1 cellular context compared by ENCODE assay signal in genomic region chr6:28981833-28982475, GRCh38.
TF ChIP-seq lines count a peak whose summit lies in the region.

No MANE protein-coding gene starts in this region.

TF ChIP-seq in A549, 52 proteins besides CTCF, POLR2A, EP300 and RAD21 (continued from another document):
- TF ChIP-seq PBX3 (IDR thresholded peaks at IDR 0.05) (no peak), SREBF2 (IDR thresholded peaks at IDR 0.05) (peak; percentile 72), MAFK (IDR thresholded peaks at IDR 0.05; ENCODE audit: partially characterized antibody) (peak; percentile 70), JUN (IDR thresholded peaks at IDR 0.05) (0 out of 5 replicates have a peak, but pooled peaks of 1 of the 2 experiments have one; percentile 15)
- TF ChIP-seq, protein P1, sequence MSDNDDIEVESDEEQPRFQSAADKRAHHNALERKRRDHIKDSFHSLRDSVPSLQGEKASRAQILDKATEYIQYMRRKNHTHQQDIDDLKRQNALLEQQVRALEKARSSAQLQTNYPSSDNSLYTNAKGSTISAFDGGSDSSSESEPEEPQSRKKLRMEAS (IDR thresholded peaks at IDR 0.05) = 0 out of 2 replicates have a peak, but pooled peaks have one; percentile 11
- TF ChIP-seq, protein P2, sequence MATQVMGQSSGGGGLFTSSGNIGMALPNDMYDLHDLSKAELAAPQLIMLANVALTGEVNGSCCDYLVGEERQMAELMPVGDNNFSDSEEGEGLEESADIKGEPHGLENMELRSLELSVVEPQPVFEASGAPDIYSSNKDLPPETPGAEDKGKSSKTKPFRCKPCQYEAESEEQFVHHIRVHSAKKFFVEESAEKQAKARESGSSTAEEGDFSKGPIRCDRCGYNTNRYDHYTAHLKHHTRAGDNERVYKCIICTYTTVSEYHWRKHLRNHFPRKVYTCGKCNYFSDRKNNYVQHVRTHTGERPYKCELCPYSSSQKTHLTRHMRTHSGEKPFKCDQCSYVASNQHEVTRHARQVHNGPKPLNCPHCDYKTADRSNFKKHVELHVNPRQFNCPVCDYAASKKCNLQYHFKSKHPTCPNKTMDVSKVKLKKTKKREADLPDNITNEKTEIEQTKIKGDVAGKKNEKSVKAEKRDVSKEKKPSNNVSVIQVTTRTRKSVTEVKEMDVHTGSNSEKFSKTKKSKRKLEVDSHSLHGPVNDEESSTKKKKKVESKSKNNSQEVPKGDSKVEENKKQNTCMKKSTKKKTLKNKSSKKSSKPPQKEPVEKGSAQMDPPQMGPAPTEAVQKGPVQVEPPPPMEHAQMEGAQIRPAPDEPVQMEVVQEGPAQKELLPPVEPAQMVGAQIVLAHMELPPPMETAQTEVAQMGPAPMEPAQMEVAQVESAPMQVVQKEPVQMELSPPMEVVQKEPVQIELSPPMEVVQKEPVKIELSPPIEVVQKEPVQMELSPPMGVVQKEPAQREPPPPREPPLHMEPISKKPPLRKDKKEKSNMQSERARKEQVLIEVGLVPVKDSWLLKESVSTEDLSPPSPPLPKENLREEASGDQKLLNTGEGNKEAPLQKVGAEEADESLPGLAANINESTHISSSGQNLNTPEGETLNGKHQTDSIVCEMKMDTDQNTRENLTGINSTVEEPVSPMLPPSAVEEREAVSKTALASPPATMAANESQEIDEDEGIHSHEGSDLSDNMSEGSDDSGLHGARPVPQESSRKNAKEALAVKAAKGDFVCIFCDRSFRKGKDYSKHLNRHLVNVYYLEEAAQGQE (IDR thresholded peaks at IDR 0.05) = no peak
- TF ChIP-seq, protein P3, sequence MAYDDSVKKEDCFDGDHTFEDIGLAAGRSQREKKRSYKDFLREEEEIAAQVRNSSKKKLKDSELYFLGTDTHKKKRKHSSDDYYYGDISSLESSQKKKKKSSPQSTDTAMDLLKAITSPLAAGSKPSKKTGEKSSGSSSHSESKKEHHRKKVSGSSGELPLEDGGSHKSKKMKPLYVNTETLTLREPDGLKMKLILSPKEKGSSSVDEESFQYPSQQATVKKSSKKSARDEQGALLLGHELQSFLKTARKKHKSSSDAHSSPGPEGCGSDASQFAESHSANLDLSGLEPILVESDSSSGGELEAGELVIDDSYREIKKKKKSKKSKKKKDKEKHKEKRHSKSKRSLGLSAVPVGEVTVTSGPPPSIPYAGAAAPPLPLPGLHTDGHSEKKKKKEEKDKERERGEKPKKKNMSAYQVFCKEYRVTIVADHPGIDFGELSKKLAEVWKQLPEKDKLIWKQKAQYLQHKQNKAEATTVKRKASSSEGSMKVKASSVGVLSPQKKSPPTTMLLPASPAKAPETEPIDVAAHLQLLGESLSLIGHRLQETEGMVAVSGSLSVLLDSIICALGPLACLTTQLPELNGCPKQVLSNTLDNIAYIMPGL (CRISPR knock-in tag; IDR thresholded peaks at IDR 0.05; ENCODE audit: borderline replicate concordance) = peak; percentile 37; the same call in 1 of the 2 replicates
